In the genomic region with DNA sequence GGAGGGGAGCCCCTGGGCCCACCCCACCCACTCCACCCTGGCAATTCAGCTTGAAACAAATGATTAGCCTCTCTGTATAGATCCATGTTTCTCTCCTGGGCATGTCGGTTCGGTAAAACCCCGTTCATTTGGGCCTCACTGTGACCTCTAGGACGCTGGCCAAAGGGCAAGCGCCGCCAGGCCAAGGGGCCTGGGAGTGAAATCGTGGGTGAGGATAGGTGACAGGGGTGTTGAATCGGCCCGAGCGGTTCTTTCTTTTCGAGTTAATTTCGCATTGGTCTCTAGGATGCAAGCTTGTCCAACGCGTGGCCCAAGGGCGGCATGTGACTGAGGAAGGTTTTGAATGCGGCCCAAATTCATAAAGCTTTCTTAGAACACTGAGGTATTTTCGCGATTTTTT, we compare ENCODE assay signal across 11 cellular contexts. TPM values are rescaled to one million over a fixed set of nuclear protein-coding genes. Genes with fewer than 3 reads are reported as not detected.
DNase-seq lines count a peak whose midpoint lies in the region; ATAC-seq and TF ChIP-seq lines count a peak whose summit lies in the region.
"Had no signal": no experiment of that assay in that cellular context is flagged by ENCODE, and none has a peak within 500 bp of the region (broad histone marks: within the 10 kb centered on the region; RNA-seq: fewer than 3 reads in every experiment).

No MANE protein-coding gene starts in this region.

- peaks cover 20% of the 10 kb centered on the region for H3K27me3 ChIP-seq in DND-41 (ENCODE audit: insufficient read depth, low read length, poor library complexity)
- H3K27me3 ChIP-seq in MM.1S (replicated peaks; ENCODE audit: insufficient read depth, low read length), result no peaks in the 10 kb centered on the region
- no peaks in the 10 kb centered on the region for H3K27me3 ChIP-seq in effector memory CD4-positive, alpha-beta T cell (replicated peaks; ENCODE audit: control insufficient read depth, insufficient read depth, low read length, poor library complexity, severe bottlenecking)
- H3K27me3 ChIP-seq in psoas muscle (ENCODE audit: insufficient read depth in 3 of 3, low read length in 2 of 3), result no peaks in the 10 kb centered on the region

- ATAC-seq in DND-41 (ENCODE audit: insufficient read depth, low read depth) (no peak), psoas muscle (no peak)

- peaks cover 58% of the 10 kb centered on the region for H3F3A ChIP-seq in MM.1S (ENCODE audit: insufficient read depth, low read length)

- H3K4me2 ChIP-seq in DND-41 (ENCODE audit: insufficient read depth, low read length) (peak overlapping the region; percentile 72; the same call in 1 of the 2 replicates), MM.1S (ENCODE audit: low read depth, low read length) (peak overlapping the region; percentile 96)

- no peaks in the 10 kb centered on the region for H3K79me2 ChIP-seq in DND-41 (ENCODE audit: insufficient read depth, low read length)
- peaks cover 6% of the 10 kb centered on the region for H3K79me2 ChIP-seq in MM.1S (ENCODE audit: low read length)

- intact Hi-C loops in psoas muscle (cut with DNase I), result no loop called here

- no peaks in the 10 kb centered on the region for H3K36me3 ChIP-seq in DND-41 (ENCODE audit: insufficient read depth, low read length)
- H3K36me3 ChIP-seq in MM.1S (replicated peaks; ENCODE audit: insufficient read depth, low read length), result no peaks in the 10 kb centered on the region
- H3K36me3 ChIP-seq in effector memory CD4-positive, alpha-beta T cell (ENCODE audit: control insufficient read depth, insufficient read depth, low read length), result no peaks in the 10 kb centered on the region
- no peaks in the 10 kb centered on the region for H3K36me3 ChIP-seq in psoas muscle (ENCODE audit: insufficient read depth in 1 of 2, low read depth in 1 of 2)
- H3K36me3 ChIP-seq: cardiac muscle cell had no signal

- peaks cover 29% of the 10 kb centered on the region for H3K4me1 ChIP-seq in DND-41 (ENCODE audit: insufficient read depth, low read length)
- H3K4me1 ChIP-seq in MM.1S (ENCODE audit: low read length), result peaks cover 67% of the 10 kb centered on the region
- peaks cover 50% of the 10 kb centered on the region for H3K4me1 ChIP-seq in effector memory CD4-positive, alpha-beta T cell (ENCODE audit: control insufficient read depth, insufficient read depth, low read length, poor library complexity, severe bottlenecking)
- peaks cover 28% of the 10 kb centered on the region for H3K4me1 ChIP-seq in psoas muscle

- no peak overlapping the region for H3K27ac ChIP-seq in DND-41 (ENCODE audit: low read length)
- H3K27ac ChIP-seq in MM.1S (ENCODE audit: low read length), result peak overlapping the region; percentile 100
- H3K27ac ChIP-seq in effector memory CD4-positive, alpha-beta T cell (ENCODE audit: insufficient read depth, low read length, poor library complexity, severe bottlenecking), result no peak overlapping the region
- H3K27ac ChIP-seq in psoas muscle, result peak overlapping the region; percentile 81
- H3K27ac ChIP-seq: cardiac muscle cell, VCaP had no signal

- DNase-seq in DND-41 (no peak), MM.1S (no peak), psoas muscle (peak in 1 of 2 donors; percentile 15), NCI-H1105 treated with DMSO at 0.1 percent for 48 hours (lab: John Stamatoyannopoulos, UW) (no peak), SIG-M5 treated with dmso at 0.1 percent for 504 hours (lab: John Stamatoyannopoulos, UW; ENCODE audit: unreplicated experiment) (no peak), NCI-H446 (lab: John Stamatoyannopoulos, UW) (no peak)
- no peak for DNase-seq in effector memory CD4-positive, alpha-beta T cell
- DNase-seq in activated effector memory CD4-positive, alpha-beta T cell treated with anti-CD3 and anti-CD28 coated beads, Interleukin-2, amount 50 U/mL, for 16 hours, result no peak
- DNase-seq: NCI-H1092 treated with DMSO at 0.1 percent for 48 hours had no signal

- no peaks in the 10 kb centered on the region for H3K9me2 ChIP-seq in MM.1S (replicated peaks; ENCODE audit: insufficient read depth, low read length)

- TF ChIP-seq CTCF in DND-41 (IDR thresholded peaks at IDR 0.05; ENCODE audit: borderline replicate concordance, extremely low read depth, low read length, poor library complexity, severe bottlenecking) (no peak), MM.1S (IDR thresholded peaks at IDR 0.05; ENCODE audit: low read length) (no peak), psoas muscle (IDR thresholded peaks at IDR 0.05) (no peak)

- peak overlapping the region in 1 of 2 experiments; percentile 49; a peak in 1 of 4 replicates for H3K4me3 ChIP-seq in DND-41 (ENCODE audit: low read depth in 1 of 2, low read length in 2 of 2)
- peak overlapping the region; percentile 65 for H3K4me3 ChIP-seq in MM.1S (ENCODE audit: low read length)
- peak overlapping the region; percentile 76 for H3K4me3 ChIP-seq in effector memory CD4-positive, alpha-beta T cell (ENCODE audit: insufficient read depth, low read depth, low read length, poor library complexity, severe bottlenecking)
- H3K4me3 ChIP-seq in psoas muscle, result peak overlapping the region; percentile 68

- H2AFZ ChIP-seq in DND-41 (ENCODE audit: low read depth, low read length) (no peak overlapping the region), MM.1S (ENCODE audit: low read length) (0 out of 2 replicates have a peak overlapping the region, but pooled peaks have one; percentile 28)

- H4K20me1 ChIP-seq in DND-41 (ENCODE audit: insufficient read depth, low read length), result peaks cover 8% of the 10 kb centered on the region; the same call in 1 of the 2 replicates
- H4K20me1 ChIP-seq in MM.1S (ENCODE audit: insufficient read depth, low read length), result no peaks in the 10 kb centered on the region

- WGBS in psoas muscle, 3 donors, result 95 to 96% (median 96%) methylated on average over 18 of the region's 18 CpGs

- H3K9ac ChIP-seq in DND-41 (ENCODE audit: low read depth, low read length) (peak overlapping the region; percentile 41; the same call in 1 of the 2 replicates), MM.1S (ENCODE audit: low read length) (peak overlapping the region; percentile 100)

- H3K9me3 ChIP-seq in DND-41 (ENCODE audit: insufficient read depth, low read length, severe bottlenecking), result no peaks in the 10 kb centered on the region
- no peaks in the 10 kb centered on the region for H3K9me3 ChIP-seq in MM.1S (replicated peaks; ENCODE audit: insufficient read depth, low read length)
- no peaks in the 10 kb centered on the region for H3K9me3 ChIP-seq in effector memory CD4-positive, alpha-beta T cell (ENCODE audit: control insufficient read depth, low read length)
- H3K9me3 ChIP-seq in psoas muscle, result no peaks in the 10 kb centered on the region

RNA-seq across cellular contexts. Expression of a gene that starts 9.9 kb away (rescaled TPM):
- 10 to 100 TPM; 25.7 to 73.6 (median 37.8) TPM for total RNA-seq in psoas muscle
- 10 to 100 TPM; 12.9 to 29.9 (median 18.2) TPM for polyA plus RNA-seq in psoas muscle

RNA-seq across cellular contexts. Expression of a gene that starts 21.5 kb away (rescaled TPM):
- under 1 TPM in 1 of 4 donors, not detected in 3; 0.59 TPM for total RNA-seq in psoas muscle
- under 1 TPM in 2 of 3 donors, not detected in 1; 0.09 TPM for polyA plus RNA-seq in psoas muscle
- total RNA-seq: cardiac muscle cell had no signal
- polyA plus RNA-seq: cardiac muscle cell had no signal

Comparison
In these comparisons a context has a peak if more than half of its experiments do, and no peak if none do; other contexts are left out.
1. H3K27ac ChIP-seq: peak in MM.1S (single experiment) and psoas muscle (single experiment); none in DND-41 (single experiment) and effector memory CD4-positive, alpha-beta T cell (single experiment).